ENCODE assay signal across 8 cellular contexts in genomic region chr12:56267443-56268071, GRCh38. TPM values are rescaled to one million over a fixed set of nuclear protein-coding genes. Genes with fewer than 3 reads are reported as not detected.
DNase-seq lines count a peak whose midpoint lies in the region; TF ChIP-seq lines count a peak whose summit lies in the region.

No MANE protein-coding gene starts in this region.

- POLR2A ChIA-PET in HEK293 (lab: Yijun Ruan, JAX) = interaction anchor here (0.6 to 2.9 kb wide), 12 partner anchors 10 to 254 kb away, joined by 3 to 26 read pairs (median 4); partner anchors contain the start of genes ANKRD52, CNPY2, RBMS2 and RNF41

- H3K9me3 ChIP-seq in HEK293 (ENCODE audit: control insufficient read depth, insufficient read depth, low read depth, low read length) (no peaks in the 10 kb centered on the region), osteoblast (ENCODE audit: low read depth, low read length) (no peaks in the 10 kb centered on the region)

- H3K4me1 ChIP-seq in HEK293 (ENCODE audit: control insufficient read depth, insufficient read depth, low read length) (no peaks in the 10 kb centered on the region; the same call in 1 of the 2 replicates), osteoblast (ENCODE audit: insufficient read depth, low read length) (peaks cover 11% of the 10 kb centered on the region)

- H3K79me2 ChIP-seq in osteoblast (ENCODE audit: insufficient read depth, low read length) = no peaks in the 10 kb centered on the region

- H4K20me1 ChIP-seq in osteoblast (ENCODE audit: insufficient read depth, low read length) = no peaks in the 10 kb centered on the region

- H3K27me3 ChIP-seq in osteoblast (ENCODE audit: insufficient read depth, low read length) = no peaks in the 10 kb centered on the region

- CTCF ChIA-PET in HEK293 (lab: Yijun Ruan, JAX) = interaction anchor here (0.6 to 1.4 kb wide), 14 partner anchors 9 to 294 kb away, joined by 3 to 6 read pairs (median 4); partner anchors contain the start of genes ANKRD52 and RAB5B

- DNase-seq in ELF-1 (ENCODE audit: low read depth, low spot score) = peak; percentile 62
- peak; percentile 29 for DNase-seq in SK-N-DZ (ENCODE audit: low spot score)
- no peak for DNase-seq in fibroblast of pulmonary artery (ENCODE audit: low read depth)
- peak; percentile 74 for DNase-seq in osteoblast (ENCODE audit: insufficient read length, low spot score, missing footprints)
- no peak for DNase-seq in SKM-1 (lab: John Stamatoyannopoulos, UW; ENCODE audit: unreplicated experiment)
- no peak for DNase-seq in HK-2 (ENCODE audit: unreplicated experiment)
- DNase-seq in hippocampal formation (lab: John Stamatoyannopoulos, UW) = no peak

- peaks cover 5 to 39% of the 10 kb centered on the region in 2 experiments for H3K36me3 ChIP-seq in HEK293 (ENCODE audit: control insufficient read depth in 2 of 2, insufficient read depth in 1 of 2, low read length in 2 of 2)
- H3K36me3 ChIP-seq in osteoblast (ENCODE audit: insufficient read depth, low read length) = peaks cover 28% of the 10 kb centered on the region

- peak overlapping the region; percentile 92 for H3K4me2 ChIP-seq in osteoblast (ENCODE audit: insufficient read depth, low read length)

- TF ChIP-seq CTCF in HEK293 (tag by site-specific recombination; IDR thresholded peaks at IDR 0.05) = no peak
- TF ChIP-seq CTCF in fibroblast of pulmonary artery (IDR thresholded peaks at IDR 0.05; ENCODE audit: low read length, missing control alignments) = no peak
- no peak for TF ChIP-seq CTCF in osteoblast (IDR thresholded peaks at IDR 0.05; ENCODE audit: extremely low read depth, low read depth, low read length)

- H3K4me3 ChIP-seq in HEK293 (ENCODE audit: low read depth, low read length) (peak overlapping the region; percentile 65), fibroblast of pulmonary artery (replicated peaks; ENCODE audit: low read depth, low read length) (peak overlapping the region; percentile 73), osteoblast (ENCODE audit: insufficient read depth, low read length) (peak overlapping the region; percentile 81)

- peak overlapping the region; percentile 98 for H2AFZ ChIP-seq in osteoblast (ENCODE audit: low read length)

- peak overlapping the region; percentile 62; the same call in 1 of the 2 replicates for H3K27ac ChIP-seq in HEK293 (ENCODE audit: extremely low read depth, low read depth, low read length)
- H3K27ac ChIP-seq in osteoblast (ENCODE audit: low read depth, low read length) = peak overlapping the region; percentile 76

TF ChIP-seq in HEK293, 187 proteins besides CTCF, POLR2A, EP300 and RAD21:
- TF ChIP-seq ZBTB17 (tag by site-specific recombination; IDR thresholded peaks at IDR 0.05) (0 out of 2 replicates have a peak, but pooled peaks have one; percentile 14), BCL11A (tag by site-specific recombination; IDR thresholded peaks at IDR 0.05; ENCODE audit: low read depth) (peak; percentile 63), ZNF558 (tag by site-specific recombination; IDR thresholded peaks at IDR 0.05) (no peak), ZNF341 (tag by site-specific recombination; IDR thresholded peaks at IDR 0.05; ENCODE audit: low read depth) (no peak), ZFHX2 (tag by site-specific recombination; conservative IDR thresholded peaks at IDR 0.05) (peak; percentile 48; the same call in 1 of the 2 replicates), REPIN1 (tag by site-specific recombination; IDR thresholded peaks at IDR 0.05; ENCODE audit: low read depth) (no peak), EGR2 (tag by site-specific recombination; IDR thresholded peaks at IDR 0.05; ENCODE audit: low read depth) (peak; percentile 53; the same call in 1 of the 2 replicates), PRDM1 (tag by site-specific recombination; IDR thresholded peaks at IDR 0.05) (0 out of 2 replicates have a peak, but pooled peaks have one; percentile 54), REST (tag by site-specific recombination; IDR thresholded peaks at IDR 0.05) (no peak), ZNF701 (tag by site-specific recombination; IDR thresholded peaks at IDR 0.05) (no peak), KLF9 (tag by site-specific recombination; IDR thresholded peaks at IDR 0.05; ENCODE audit: low read depth) (peak; percentile 15; the same call in 1 of the 2 replicates)

RNA-seq across cellular contexts. Expression of gene COQ10A, which starts 0.8 kb away (rescaled TPM):
- 70.1 and 76.4 TPM in 2 replicates for polyA plus RNA-seq in SK-N-DZ (2014; cell fraction: cytosol; rRNA removed)
- polyA plus RNA-seq in SK-N-DZ (2014; cell fraction: nucleus; rRNA removed) = 109 and 157 TPM in 2 replicates
- total RNA-seq in osteoblast = 10.1 and 14.4 TPM in 2 replicates

RNA-seq across cellular contexts. Expression of gene ANKRD52, which starts 9.4 kb away (rescaled TPM):
- 8.1 and 13.8 TPM in 2 replicates for polyA plus RNA-seq in SK-N-DZ (2014; cell fraction: cytosol; rRNA removed)
- polyA plus RNA-seq in SK-N-DZ (2014; cell fraction: nucleus; rRNA removed) = 17.8 and 30.9 TPM in 2 replicates
- total RNA-seq in osteoblast = 17.7 and 18.8 TPM in 2 replicates

RNA-seq across cellular contexts. Expression of gene CS, which starts 32.6 kb away (rescaled TPM):
- polyA plus RNA-seq in SK-N-DZ (2014; cell fraction: cytosol; rRNA removed) = 224 and 227 TPM in 2 replicates
- 133 and 190 TPM in 2 replicates for polyA plus RNA-seq in SK-N-DZ (2014; cell fraction: nucleus; rRNA removed)
- total RNA-seq in osteoblast = 106 and 114 TPM in 2 replicates

RNA-seq across cellular contexts. Expression of gene SLC39A5, which starts 37.7 kb away (rescaled TPM):
- polyA plus RNA-seq in SK-N-DZ (2014; cell fraction: cytosol; rRNA removed) = 0.45 and 1.0 TPM in 2 replicates
- polyA plus RNA-seq in SK-N-DZ (2014; cell fraction: nucleus; rRNA removed) = 3.8 and 11.3 TPM in 2 replicates
- total RNA-seq in osteoblast = not detected in 2 replicates

RNA-seq across cellular contexts. Expression of gene NABP2, which starts 43.4 kb away (rescaled TPM):
- 143 and 150 TPM in 2 replicates for polyA plus RNA-seq in SK-N-DZ (2014; cell fraction: cytosol; rRNA removed)
- polyA plus RNA-seq in SK-N-DZ (2014; cell fraction: nucleus; rRNA removed) = 36.9 and 39.5 TPM in 2 replicates
- total RNA-seq in osteoblast = 26.8 and 27.4 TPM in 2 replicates

Comparison
In these comparisons a context has a peak if more than half of its experiments do, and no peak if none do; other contexts are left out.
1. DNase-seq: peak in ELF-1 (single experiment), SK-N-DZ (single experiment) and osteoblast (single experiment); none in fibroblast of pulmonary artery (single experiment), SKM-1 (single experiment), HK-2 (single experiment) and hippocampal formation (0 of 2).
2. Peak in every context shown above with its lines, with median percentiles within 50 percentile points of each other: H3K4me3 ChIP-seq.